1 cellular context compared by ENCODE assay signal in genomic region chr5:168366124-168366523, GRCh38.
TF ChIP-seq lines count a peak whose summit lies in the region.

No MANE protein-coding gene starts in this region.

TF ChIP-seq in SK-N-SH, 30 proteins besides CTCF, POLR2A, EP300 and RAD21 (continued from another document):
- TF ChIP-seq NFIC (IDR thresholded peaks at IDR 0.05; ENCODE audit: borderline replicate concordance) = peak; percentile 80; the same call in 1 of the 2 replicates
